ENCODE assay signal across 15 cellular contexts in genomic region chr5:140673187-140673976, GRCh38. TPM values are rescaled to one million over a fixed set of nuclear protein-coding genes. Genes with fewer than 3 reads are reported as not detected.
DNase-seq lines count a peak whose midpoint lies in the region; ATAC-seq and TF ChIP-seq lines count a peak whose summit lies in the region.
"Had no signal": no experiment of that assay in that cellular context is flagged by ENCODE, and none has a peak within 500 bp of the region (broad histone marks: within the 10 kb centered on the region; RNA-seq: fewer than 3 reads in every experiment).

Gene DND1 (minus strand): TSS chr5:140673576. CDS start chr5:140673542, 34 bp downstream.

- H3K36me3 ChIP-seq in H7 (replicated peaks; ENCODE audit: control insufficient read depth, insufficient read depth, low read length): peaks cover 34% of the 10 kb centered on the region
- peaks cover 53 to 92% of the 10 kb centered on the region in 2 donors for H3K36me3 ChIP-seq in neuronal stem cell (replicated peaks in 1 of 2; ENCODE audit: control insufficient read depth in 2 of 2, insufficient read depth in 2 of 2, low read length in 2 of 2)
- H3K36me3 ChIP-seq in neural progenitor cell: no peaks in the 10 kb centered on the region

- H2BK15ac ChIP-seq in neuronal stem cell (ENCODE audit: low read length): no peak within 1 kb of the TSS

- no peak within 1 kb of the TSS for H3K4ac ChIP-seq in neuronal stem cell (ENCODE audit: low read length)

- no peaks in the 10 kb centered on the region for H3K9me3 ChIP-seq in neuronal stem cell (replicated peaks in 1 of 2; ENCODE audit: control insufficient read depth in 2 of 2, insufficient read depth in 1 of 2, low read depth in 1 of 2, low read length in 2 of 2)
- no peaks in the 10 kb centered on the region for H3K9me3 ChIP-seq in neural progenitor cell (ENCODE audit: low read depth)
- H3K9me3 ChIP-seq: upper lobe of right lung had no signal

- no CpG with 5 or more reads among the region's 45 CpGs for WGBS in neuronal stem cell (ENCODE audit: extremely low coverage in 2 of 2, insufficient read length in 2 of 2, insufficient replicate concordance in 1 of 2), 2 donors

- H3K27ac Mint-ChIP-seq in CD14-positive monocyte (peak within 1 kb of the TSS in 4 of 7 donors; percentile 42 to 79 (median 60)), chondrocyte (ENCODE audit: unreplicated experiment) (peak within 1 kb of the TSS; percentile 45), neural progenitor cell (no peak within 1 kb of the TSS)

- H3F3A ChIP-seq in neural progenitor cell (ENCODE audit: low read depth): no peaks in the 10 kb centered on the region

- H2AK5ac ChIP-seq in neuronal stem cell (ENCODE audit: low read depth, low read length): no peak within 1 kb of the TSS

- H3K4me1 ChIP-seq in neuronal stem cell (ENCODE audit: control insufficient read depth in 2 of 2, insufficient read depth in 1 of 2, low read depth in 1 of 2, low read length in 2 of 2) (no peaks in the 10 kb centered on the region), neural progenitor cell (no peaks in the 10 kb centered on the region)
- H3K4me1 ChIP-seq: foreskin keratinocyte, upper lobe of right lung had no signal

- H3K27me3 Mint-ChIP-seq in CD14-positive monocyte (ENCODE audit: low read depth in 3 of 3) (peaks cover 0 to 2% (median 0%) of the 10 kb centered on the region in 3 donors), chondrocyte (ENCODE audit: low read depth) (no peaks in the 10 kb centered on the region), neural progenitor cell (ENCODE audit: insufficient read depth, low read depth) (peaks cover 2% of the 10 kb centered on the region)

- peaks cover 0 to 5% (median 0%) of the 10 kb centered on the region in 7 donors for H3K9me3 Mint-ChIP-seq in CD14-positive monocyte
- no peaks in the 10 kb centered on the region for H3K9me3 Mint-ChIP-seq in chondrocyte (ENCODE audit: low read depth)
- no peaks in the 10 kb centered on the region for H3K9me3 Mint-ChIP-seq in neural progenitor cell

- no peak within 1 kb of the TSS for H3K9ac ChIP-seq in neuronal stem cell (ENCODE audit: low read depth, low read length, poor library complexity)
- no peak within 1 kb of the TSS for H3K9ac ChIP-seq in neural progenitor cell

- H3K14ac ChIP-seq in neuronal stem cell (ENCODE audit: low read length): no peak within 1 kb of the TSS

- H3K18ac ChIP-seq in neuronal stem cell (ENCODE audit: low read length): no peak within 1 kb of the TSS

- peak within 1 kb of the TSS; percentile 12; the same call in 1 of the 2 replicates for H3K4me3 ChIP-seq in H7 (ENCODE audit: insufficient read depth, low read depth, low read length)
- peak within 1 kb of the TSS in 1 of 2 donors; percentile 25 for H3K4me3 ChIP-seq in neuronal stem cell (ENCODE audit: low read length in 2 of 2)
- no peak within 1 kb of the TSS for H3K4me3 ChIP-seq in neural progenitor cell
- H3K4me3 ChIP-seq: upper lobe of right lung had no signal

- H3K36me3 Mint-ChIP-seq in CD14-positive monocyte (peaks cover 84 to 97% of the 10 kb centered on the region in 2 donors), chondrocyte (ENCODE audit: low read depth) (peaks cover 28% of the 10 kb centered on the region), neural progenitor cell (peaks cover 22% of the 10 kb centered on the region)

- no peaks in the 10 kb centered on the region for H3K79me1 ChIP-seq in neuronal stem cell (ENCODE audit: low read depth, low read length)

- ATAC-seq in GM18498 (IDR thresholded peaks at IDR 0.05; ENCODE audit: unreplicated experiment) (no peak), HG02870 (IDR thresholded peaks at IDR 0.05; ENCODE audit: unreplicated experiment) (no peak)

- H3K23ac ChIP-seq in neuronal stem cell (ENCODE audit: low read depth, low read length, poor library complexity): no peak within 1 kb of the TSS

- peak within 1 kb of the TSS; percentile 43 for H2BK5ac ChIP-seq in neuronal stem cell (ENCODE audit: low read length)

- no peak within 1 kb of the TSS for H2BK12ac ChIP-seq in neuronal stem cell (ENCODE audit: low read length)

- no peaks in the 10 kb centered on the region for H4K20me1 ChIP-seq in neural progenitor cell (ENCODE audit: low read depth)

- intact Hi-C loops in CD14-positive monocyte (cut with micrococcal nuclease): no loop called here

- no peaks in the 10 kb centered on the region for H3K27me3 ChIP-seq in H7 (ENCODE audit: control insufficient read depth, insufficient read depth, low read length)
- H3K27me3 ChIP-seq in neuronal stem cell (ENCODE audit: control insufficient read depth in 3 of 3, insufficient read depth in 3 of 3, low read depth in 1 of 3, low read length in 3 of 3): no peaks in the 10 kb centered on the region
- H3K27me3 ChIP-seq in neural progenitor cell: no peaks in the 10 kb centered on the region
- H3K27me3 ChIP-seq: foreskin keratinocyte, upper lobe of right lung had no signal

- H4K91ac ChIP-seq in neuronal stem cell (ENCODE audit: low read depth, low read length, poor library complexity): no peak within 1 kb of the TSS

- no peak within 1 kb of the TSS for H2AFZ ChIP-seq in neuronal stem cell (ENCODE audit: low read length)
- no peak within 1 kb of the TSS for H2AFZ ChIP-seq in neural progenitor cell (replicated peaks)

- no peaks in the 10 kb centered on the region for H3K4me1 Mint-ChIP-seq in CD14-positive monocyte
- H3K4me1 Mint-ChIP-seq in chondrocyte (ENCODE audit: low read depth): no peaks in the 10 kb centered on the region
- H3K4me1 Mint-ChIP-seq in neural progenitor cell: no peaks in the 10 kb centered on the region

- H2BK120ac ChIP-seq in neuronal stem cell (ENCODE audit: low read depth, low read length): no peak within 1 kb of the TSS

- H3K4me3 Mint-ChIP-seq in CD14-positive monocyte (no peak within 1 kb of the TSS), chondrocyte (ENCODE audit: unreplicated experiment) (no peak within 1 kb of the TSS), neural progenitor cell (no peak within 1 kb of the TSS)

- H3K79me2 ChIP-seq in neural progenitor cell (ENCODE audit: low read depth): no peaks in the 10 kb centered on the region

- H3K27ac ChIP-seq in neuronal stem cell (replicated peaks; ENCODE audit: low read length) (no peak within 1 kb of the TSS), neural progenitor cell (no peak within 1 kb of the TSS)
- H3K27ac ChIP-seq: foreskin keratinocyte, upper lobe of right lung had no signal

- H3K4me2 ChIP-seq in neuronal stem cell (ENCODE audit: insufficient read depth, low read length, poor library complexity, severe bottlenecking): peak within 1 kb of the TSS; percentile 15
- H3K4me2 ChIP-seq in neural progenitor cell: no peak within 1 kb of the TSS

- no peak for TF ChIP-seq CTCF in CD14-positive monocyte (IDR thresholded peaks at IDR 0.05)
- TF ChIP-seq CTCF in chondrocyte (IDR thresholded peaks at IDR 0.05): no peak
- TF ChIP-seq CTCF in neural progenitor cell (IDR thresholded peaks at IDR 0.05): no peak

- DNase-seq in CD14-positive monocyte (ENCODE audit: low spot score): no peak
- peak; percentile 85 for DNase-seq in H7
- DNase-seq in chondrocyte (ENCODE audit: low spot score): no peak
- DNase-seq in neuronal stem cell (ENCODE audit: low spot score): no peak
- DNase-seq in neural progenitor cell (ENCODE audit: low spot score): no peak
- no peak for DNase-seq in NCI-H1694 treated with DMSO at 0.1 percent for 48 hours (lab: John Stamatoyannopoulos, UW)
- DNase-seq: activated CD4-positive, alpha-beta T cell treated with anti-CD3 and anti-CD28 coated beads, Interleukin-2, amount 50 U/mL, for 1 hour; AML-193; DMS79 treated with DMSO at 0.1 percent for 48 hours; foreskin keratinocyte; NCI-H1436; T-helper 9 cell; upper lobe of right lung had no signal

- H4K8ac ChIP-seq in neuronal stem cell (ENCODE audit: low read depth, low read length): no peak within 1 kb of the TSS

RNA-seq across cellular contexts. Expression of gene DND1, which starts in this region (rescaled TPM):
- not detected for polyA plus RNA-seq in CD14-positive monocyte
- total RNA-seq in H7 (2014; rRNA removed; shearing (Covaris generic)): 0.83 and 0.85 TPM in 2 replicates
- 1.3 to 1.5 TPM (median 1.3 TPM) in 3 replicates for total RNA-seq in chondrocyte
- 0.82 TPM for polyA plus RNA-seq in neuronal stem cell (2013, experiment 1 of 2)
- polyA plus RNA-seq in neuronal stem cell (2013, experiment 2 of 2): 0.68 TPM
- 0.37 and 1.1 TPM in 2 replicates for total RNA-seq in neural progenitor cell (ENCODE audit: low replicate concordance)

Comparison
In these comparisons a context has a peak if more than half of its experiments do, and no peak if none do; other contexts are left out.
1. Peak in DNase-seq and H3K4me3 ChIP-seq in H7; RNA of the gene not detected or under 1 TPM.